8 cellular contexts compared by ENCODE assay signal in genomic region chr18:35376742-35377695, GRCh38. TPM values are rescaled to one million over a fixed set of nuclear protein-coding genes. Genes with fewer than 3 reads are reported as not detected.
DNase-seq lines count a peak whose midpoint lies in the region; ATAC-seq and TF ChIP-seq lines count a peak whose summit lies in the region.

Gene ZNF396 (minus strand): TSS chr18:35377337. CDS start chr18:35374292, 3,045 bp downstream.

- no peak within 1 kb of the TSS for H2BK20ac ChIP-seq in H9 (ENCODE audit: low read depth, low read length, poor library complexity, severe bottlenecking)

- no peak within 1 kb of the TSS for H3K4ac ChIP-seq in H9 (ENCODE audit: low read depth, low read length)

- H3K27ac Mint-ChIP-seq in H9 (no peak within 1 kb of the TSS; a peak in 1 of 7 replicates), progenitor cell of endocrine pancreas (peak within 1 kb of the TSS; percentile 92)
- peak within 1 kb of the TSS; percentile 43 for H3K27ac Mint-ChIP-seq in activated naive CD8-positive, alpha-beta T cell treated with anti-CD3 and anti-CD28 coated beads, Interleukin-2, amount 50 U/mL, for 24 hours

- peaks cover 4% of the 10 kb centered on the region for H3K23me2 ChIP-seq in H9 (ENCODE audit: insufficient read length, low read depth, low read length, poor library complexity, severe bottlenecking)

- no peaks in the 10 kb centered on the region; the same call in 1 of the 2 replicates for H3K4me1 ChIP-seq in H9 (ENCODE audit: insufficient read depth, low read length)

- no peak within 1 kb of the TSS for H3K23ac ChIP-seq in H9 (ENCODE audit: insufficient read length, low read depth, low read length)

- peaks cover 23% of the 10 kb centered on the region for H3K27me3 Mint-ChIP-seq in H9 (ENCODE audit: low read depth)
- H3K27me3 Mint-ChIP-seq in activated naive CD8-positive, alpha-beta T cell treated with anti-CD3 and anti-CD28 coated beads, Interleukin-2, amount 50 U/mL, for 24 hours = peaks cover 2% of the 10 kb centered on the region
- peaks cover 16% of the 10 kb centered on the region for H3K27me3 Mint-ChIP-seq in progenitor cell of endocrine pancreas

- H2BK15ac ChIP-seq in H9 (ENCODE audit: low read depth, low read length) = no peak within 1 kb of the TSS

- H3K56ac ChIP-seq in H9 (ENCODE audit: insufficient read length, low read depth, low read length) = no peak within 1 kb of the TSS

- H3K9me3 Mint-ChIP-seq in H9 (peaks cover 5% of the 10 kb centered on the region in 2 experiments; a peak in 2 of 5 replicates), progenitor cell of endocrine pancreas (ENCODE audit: low read depth) (peaks cover 5% of the 10 kb centered on the region)
- no peaks in the 10 kb centered on the region for H3K9me3 Mint-ChIP-seq in activated naive CD8-positive, alpha-beta T cell treated with anti-CD3 and anti-CD28 coated beads, Interleukin-2, amount 50 U/mL, for 24 hours

- H3K79me1 ChIP-seq in H9 (ENCODE audit: insufficient read depth, low read depth, low read length, poor library complexity, severe bottlenecking) = no peaks in the 10 kb centered on the region

- H3K4me3 Mint-ChIP-seq in H9 (peak within 1 kb of the TSS; percentile 77 to 89), progenitor cell of endocrine pancreas (ENCODE audit: low read depth) (peak within 1 kb of the TSS; percentile 82)
- H3K4me3 Mint-ChIP-seq in activated naive CD8-positive, alpha-beta T cell treated with anti-CD3 and anti-CD28 coated beads, Interleukin-2, amount 50 U/mL, for 24 hours = peak within 1 kb of the TSS; percentile 78

- H2BK120ac ChIP-seq in H9 (ENCODE audit: low read depth, low read length, poor library complexity, severe bottlenecking) = no peak within 1 kb of the TSS

- no CpG with 5 or more reads among the region's 78 CpGs for WGBS in H9 (ENCODE audit: extremely low coverage, insufficient read length, low lambda C conversion rate)

- no peak within 1 kb of the TSS for H2BK12ac ChIP-seq in H9 (ENCODE audit: insufficient read length, low read depth, low read length)

- no peak within 1 kb of the TSS for H3K9ac ChIP-seq in H9 (ENCODE audit: extremely low read depth, insufficient read length, low read length)

- TF ChIP-seq CTCF in H9 (conservative IDR thresholded peaks at IDR 0.05) (no peak; the same call in 2 of the 3 replicates), progenitor cell of endocrine pancreas (IDR thresholded peaks at IDR 0.05; ENCODE audit: unreplicated experiment) (peak; percentile 6)

- H3K4me3 ChIP-seq in MG63 = peak within 1 kb of the TSS; percentile 67

- H3K4me2 ChIP-seq in H9 (ENCODE audit: insufficient read depth, insufficient read length, low read length) = peak within 1 kb of the TSS; percentile 68

- no peaks in the 10 kb centered on the region for H3K79me2 ChIP-seq in H9 (ENCODE audit: insufficient read depth, low read length)

- intact Hi-C loops in left ventricle myocardium superior (cut with micrococcal nuclease) = no loop called here

- H3K18ac ChIP-seq in H9 (ENCODE audit: insufficient read length, low read depth, low read length) = no peak within 1 kb of the TSS

- H3K9me3 ChIP-seq in H9 (ENCODE audit: control insufficient read depth, low read depth, low read length) (no peaks in the 10 kb centered on the region), MG63 (no peaks in the 10 kb centered on the region)

- H2AFZ ChIP-seq in H9 (ENCODE audit: low read length) = no peak within 1 kb of the TSS

- no peak within 1 kb of the TSS for H2BK5ac ChIP-seq in H9 (ENCODE audit: insufficient read length, low read length)

- H4K5ac ChIP-seq in H9 (ENCODE audit: insufficient read length, low read depth, low read length) = no peak within 1 kb of the TSS

- H3K4me1 Mint-ChIP-seq in H9 (peaks cover 8 to 14% of the 10 kb centered on the region in 2 experiments), progenitor cell of endocrine pancreas (ENCODE audit: low read depth) (peaks cover 9% of the 10 kb centered on the region)
- peaks cover 10% of the 10 kb centered on the region for H3K4me1 Mint-ChIP-seq in activated naive CD8-positive, alpha-beta T cell treated with anti-CD3 and anti-CD28 coated beads, Interleukin-2, amount 50 U/mL, for 24 hours

- no peaks in the 10 kb centered on the region for H3K36me3 ChIP-seq in MG63

- H3K27me3 ChIP-seq in H9 (ENCODE audit: insufficient read depth, low read length) = no peaks in the 10 kb centered on the region
- H3K27me3 ChIP-seq in MG63 = no peaks in the 10 kb centered on the region

- H3K27ac ChIP-seq in H9 (ENCODE audit: insufficient read length, low read depth, low read length) = no peak within 1 kb of the TSS

- no peak within 1 kb of the TSS; the same call in 1 of the 2 replicates for H3K14ac ChIP-seq in H9 (ENCODE audit: insufficient read depth, low read length)

- ATAC-seq in activated naive CD8-positive, alpha-beta T cell treated with anti-CD3 and anti-CD28 coated beads, Interleukin-2, amount 50 U/mL, for 24 hours = peak; percentile 72
- ATAC-seq in left ventricle myocardium superior = peak; percentile 96

- H2AK5ac ChIP-seq in H9 (ENCODE audit: insufficient read length, low read length) = no peak within 1 kb of the TSS

- no peak within 1 kb of the TSS for H3T11ph ChIP-seq in H9 (ENCODE audit: low read length)

- H3K36me3 Mint-ChIP-seq in H9 (ENCODE audit: insufficient read depth in 1 of 3, low read depth in 3 of 3) = no peaks in the 10 kb centered on the region
- no peaks in the 10 kb centered on the region for H3K36me3 Mint-ChIP-seq in activated naive CD8-positive, alpha-beta T cell treated with anti-CD3 and anti-CD28 coated beads, Interleukin-2, amount 50 U/mL, for 24 hours (ENCODE audit: low read depth)
- H3K36me3 Mint-ChIP-seq in progenitor cell of endocrine pancreas (ENCODE audit: insufficient read depth) = peaks cover 1% of the 10 kb centered on the region

- no peak within 1 kb of the TSS for H4K8ac ChIP-seq in H9 (replicated peaks; ENCODE audit: insufficient read length, low read depth, low read length)

- no peak within 1 kb of the TSS for H4K91ac ChIP-seq in H9 (ENCODE audit: insufficient read length, low read depth, low read length)

- DNase-seq in EH (ENCODE audit: low read depth) (peak; percentile 63), H9 (peak; percentile 90), MG63 (peak; percentile 71), SW480 (ENCODE audit: low spot score) (peak; percentile 29), left ventricle myocardium superior (peak; percentile 91), progenitor cell of endocrine pancreas (ENCODE audit: low spot score, unreplicated experiment) (peak; percentile 64), ureter (ENCODE audit: low spot score) (peak; percentile 86)
- DNase-seq in activated naive CD8-positive, alpha-beta T cell treated with anti-CD3 and anti-CD28 coated beads, Interleukin-2, amount 50 U/mL, for 24 hours = peak; percentile 78

- no peaks in the 10 kb centered on the region for H4K20me1 ChIP-seq in H9 (ENCODE audit: control insufficient read depth, insufficient read depth, insufficient read length)

RNA-seq across cellular contexts. Expression of gene ZNF396, which starts in this region (rescaled TPM):
- 0.94 and 1.2 TPM in 2 replicates for total RNA-seq in H9 (2021)
- total RNA-seq in MG63 (2014; rRNA removed; shearing (Covaris generic); ENCODE audit: low replicate concordance) = 0.10 and 0.25 TPM in 2 replicates
- total RNA-seq in left ventricle myocardium superior = 0.62 TPM
- 4.5 and 5.9 TPM in 2 replicates for total RNA-seq in progenitor cell of endocrine pancreas
- 4.8 TPM for total RNA-seq in ureter

Comparison
In these comparisons a context has a peak if more than half of its experiments do, and no peak if none do; other contexts are left out.
1. Peak in DNase-seq and H3K4me3 ChIP-seq in MG63; RNA of the gene not detected or under 1 TPM.
2. Peak in DNase-seq and ATAC-seq in left ventricle myocardium superior; RNA of the gene not detected or under 1 TPM.
3. DNase-seq: peak in every context shown above with its lines; median percentile 91 in left ventricle myocardium superior; 90 in H9; 86 in ureter; 78 in activated naive CD8-positive, alpha-beta T cell treated with anti-CD3 and anti-CD28 coated beads, Interleukin-2, amount 50 U/mL, for 24 hours; 71 in MG63; 64 in progenitor cell of endocrine pancreas; 63 in EH; 29 in SW480.
4. H3K27ac Mint-ChIP-seq: peak in activated naive CD8-positive, alpha-beta T cell treated with anti-CD3 and anti-CD28 coated beads, Interleukin-2, amount 50 U/mL, for 24 hours (single experiment) and progenitor cell of endocrine pancreas (single experiment); none in H9 (0 of 3).
5. Peak in every context shown above with its lines, with median percentiles within 50 percentile points of each other: H3K4me3 Mint-ChIP-seq.